In genomic region chr4:99033956-99034355, GRCh38 we compare ENCODE assay signal across 1 cellular context.
TF ChIP-seq lines count a peak whose summit lies in the region.

No MANE protein-coding gene starts in this region.

TF ChIP-seq in GM23338, 12 proteins besides CTCF, POLR2A, EP300 and RAD21 (continued from another document):
- TF ChIP-seq REST (IDR thresholded peaks at IDR 0.05; ENCODE audit: unreplicated experiment) (no peak), STAT1 (IDR thresholded peaks at IDR 0.05; ENCODE audit: unreplicated experiment) (no peak), ETS1 (IDR thresholded peaks at IDR 0.05) (no peak), POLR2AphosphoS5 (IDR thresholded peaks at IDR 0.05; ENCODE audit: low read depth) (no peak)
